8 cellular contexts compared by ENCODE assay signal in the genomic region with DNA sequence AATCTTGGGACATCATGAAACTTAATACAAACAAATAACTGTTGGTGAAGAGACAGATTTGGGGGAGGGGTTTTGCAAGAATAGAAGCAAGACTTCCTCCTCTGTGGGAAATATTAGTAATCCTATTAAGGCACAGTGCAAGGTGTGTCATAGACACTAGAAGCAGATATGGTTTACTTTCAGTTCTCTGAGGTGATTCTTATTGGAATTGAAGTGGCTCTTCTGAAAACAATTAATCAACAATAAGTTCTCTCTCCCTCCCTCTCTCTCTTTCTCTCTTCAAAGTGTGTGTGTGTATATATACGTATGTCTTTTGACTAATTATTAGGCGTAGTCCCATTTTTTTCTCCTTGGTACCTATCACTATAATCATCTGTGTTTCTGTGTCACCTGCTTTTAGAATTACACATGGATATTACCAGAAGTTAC.
DNase-seq lines count a peak whose midpoint lies in the region; ATAC-seq and TF ChIP-seq lines count a peak whose summit lies in the region.

No MANE protein-coding gene starts in this region.

- CTCF ChIA-PET in CD4-positive, alpha-beta memory T cell (lab: Charles Lee; ENCODE audit: partially characterized antibody): interaction anchor here (0.7 to 1.5 kb wide), 10 partner anchors 9 to 97 kb away, joined by 3 to 11 read pairs (median 4); no protein-coding TSS in a partner anchor
- CTCF ChIA-PET in mammary epithelial cell (lab: Charles Lee; ENCODE audit: low non-redundant PET): interaction anchor here (0.6 kb wide), 1 partner anchor 147 kb away, joined by 4 read pairs; no protein-coding TSS in a partner anchor

- H3K9ac ChIP-seq in HUES48 (ENCODE audit: low read depth, low read length): no peak overlapping the region
- peak overlapping the region; percentile 59 for H3K9ac ChIP-seq in mammary epithelial cell (ENCODE audit: insufficient read depth, low read length)

- H3K36me3 Mint-ChIP-seq in CD4-positive, alpha-beta memory T cell: peaks cover 0 to 9% of the 10 kb centered on the region in 2 donors
- peaks cover 9% of the 10 kb centered on the region for H3K36me3 Mint-ChIP-seq in nephron progenitor cell (ENCODE audit: low read depth)

- peaks cover 94% of the 10 kb centered on the region for H3K4me1 ChIP-seq in CD4-positive, alpha-beta memory T cell (ENCODE audit: insufficient read depth, low read length)
- H3K4me1 ChIP-seq in HUES48 (ENCODE audit: control insufficient read depth, insufficient read depth, low read length) (peaks cover 56% of the 10 kb centered on the region), mammary epithelial cell (ENCODE audit: insufficient read depth, low read length) (peaks cover 49% of the 10 kb centered on the region), aorta (ENCODE audit: control insufficient read depth in 1 of 2, insufficient read depth in 2 of 2, low read length in 2 of 2) (peaks cover 7 to 9% of the 10 kb centered on the region in 2 donors)

- H3K27ac Mint-ChIP-seq in CD4-positive, alpha-beta memory T cell: peak overlapping the region; percentile 89 to 99 (median 96)
- peak overlapping the region; percentile 3 for H3K27ac Mint-ChIP-seq in nephron progenitor cell

- H2AFZ ChIP-seq in mammary epithelial cell (ENCODE audit: low read depth, low read length): peak overlapping the region; percentile 48

- H3K36me3 ChIP-seq in CD4-positive, alpha-beta memory T cell (ENCODE audit: insufficient read depth, low read length): no peaks in the 10 kb centered on the region
- H3K36me3 ChIP-seq in HUES48 (ENCODE audit: control insufficient read depth, insufficient read depth, low read length) (no peaks in the 10 kb centered on the region), mammary epithelial cell (ENCODE audit: insufficient read depth, low read length) (no peaks in the 10 kb centered on the region), aorta (ENCODE audit: control insufficient read depth in 1 of 2, insufficient read depth in 2 of 2, low read length in 1 of 2) (no peaks in the 10 kb centered on the region)

- H3K9me3 ChIP-seq in CD4-positive, alpha-beta memory T cell (ENCODE audit: control insufficient read depth in 1 of 2, low read length in 2 of 2): no peaks in the 10 kb centered on the region
- no peaks in the 10 kb centered on the region for H3K9me3 ChIP-seq in HUES48 (ENCODE audit: control insufficient read depth, insufficient read depth, low read length)
- H3K9me3 ChIP-seq in mammary epithelial cell (replicated peaks; ENCODE audit: insufficient read depth, low read length): no peaks in the 10 kb centered on the region
- H3K9me3 ChIP-seq in aorta (ENCODE audit: control insufficient read depth, low read length): no peaks in the 10 kb centered on the region

- H3K4me1 Mint-ChIP-seq in CD4-positive, alpha-beta memory T cell: peaks cover 59 to 96% (median 78%) of the 10 kb centered on the region in 4 donors
- peaks cover 54% of the 10 kb centered on the region for H3K4me1 Mint-ChIP-seq in nephron progenitor cell

- POLR2A ChIA-PET in CD4-positive, alpha-beta memory T cell (lab: Charles Lee; ENCODE audit: partially characterized antibody): interaction anchor here (0.8 to 15.4 kb wide), 24 partner anchors 10 to 182 kb away, joined by 3 to 409 read pairs (median 6); a partner anchor contains a TSS

- WGBS in mammary epithelial cell (ENCODE audit: low coverage, missing lambda C conversion rate): 70% methylated on average over 2 of the region's 2 CpGs
- 62 to 71% methylated on average over 2 of the region's 2 CpGs for WGBS in aorta, 2 donors

- H3K4me3 ChIP-seq in CD4-positive, alpha-beta memory T cell (ENCODE audit: low read length in 2 of 2): peak overlapping the region; percentile 31 to 55
- no peak overlapping the region for H3K4me3 ChIP-seq in HUES48 (ENCODE audit: low read depth, low read length)
- peak overlapping the region in 2 of 3 experiments; percentile 27 to 30 for H3K4me3 ChIP-seq in mammary epithelial cell (replicated peaks in 1 of 3; ENCODE audit: insufficient read depth in 1 of 3, low read depth in 2 of 3, low read length in 3 of 3)
- no peak overlapping the region for H3K4me3 ChIP-seq in aorta (ENCODE audit: low read length in 2 of 2)

- no peaks in the 10 kb centered on the region for H3K27me3 Mint-ChIP-seq in CD4-positive, alpha-beta memory T cell
- H3K27me3 Mint-ChIP-seq in nephron progenitor cell (ENCODE audit: low read depth, poor library complexity): no peaks in the 10 kb centered on the region

- DNase-seq in CD4-positive, alpha-beta memory T cell: peak in 3 of 5 donors; percentile 42 to 52 (median 51)
- DNase-seq in mammary epithelial cell (peak; percentile 42), nephron progenitor cell (no peak), AG08396 (ENCODE audit: low spot score) (no peak), aorta (no peak), medulla oblongata (ENCODE audit: extremely low spot score) (no peak)

- intact Hi-C loops in CD4-positive, alpha-beta memory T cell (cut with micrococcal nuclease): loop anchor here (1.0 to 5.0 kb wide), 2 partner anchors 12 to 98 kb away; no protein-coding TSS in a partner anchor
- intact Hi-C loops in mammary epithelial cell (cut with micrococcal nuclease) (no loop called here), aorta (cut with DNase I) (no loop called here)

- H3K27ac ChIP-seq in CD4-positive, alpha-beta memory T cell (ENCODE audit: low read depth, low read length): peak overlapping the region; percentile 83
- H3K27ac ChIP-seq in HUES48 (ENCODE audit: low read depth, low read length) (peak overlapping the region; percentile 78), mammary epithelial cell (ENCODE audit: insufficient read depth, low read depth, low read length) (peak overlapping the region; percentile 74), aorta (ENCODE audit: low read depth in 1 of 2, low read length in 2 of 2) (no peak overlapping the region)

- ATAC-seq in GM19468 (IDR thresholded peaks at IDR 0.05; ENCODE audit: extremely low read depth, unreplicated experiment) (peak; percentile 41), aorta (ENCODE audit: low FRiP score) (no peak)

- peak overlapping the region; percentile 90 for H3K4me2 ChIP-seq in mammary epithelial cell (ENCODE audit: insufficient read depth, low read depth, low read length)

- in situ Hi-C loops in mammary epithelial cell (cut with MboI; ENCODE audit: low sequenced_read_pairs in 2 of 2): no loop called here

- H3K27me3 ChIP-seq in CD4-positive, alpha-beta memory T cell (ENCODE audit: insufficient read depth, low read length): no peaks in the 10 kb centered on the region
- H3K27me3 ChIP-seq in HUES48 (ENCODE audit: control insufficient read depth, insufficient read depth, low read length): no peaks in the 10 kb centered on the region
- H3K27me3 ChIP-seq in mammary epithelial cell (ENCODE audit: insufficient read depth, low read length): no peaks in the 10 kb centered on the region
- H3K27me3 ChIP-seq in aorta (ENCODE audit: control insufficient read depth in 1 of 2, insufficient read depth in 2 of 2, low read length in 1 of 2): no peaks in the 10 kb centered on the region

- BruUV-seq in mammary epithelial cell (replicated peaks; lab: Mats Ljungman, UMichigan): no TSS peak

- dilution Hi-C loops in mammary epithelial cell (cut with HindIII; ENCODE audit: low sequenced_read_pairs): no loop called here

- peaks cover 71% of the 10 kb centered on the region for H3K79me2 ChIP-seq in mammary epithelial cell (ENCODE audit: insufficient read depth, low read length)

- TF ChIP-seq CTCF in mammary epithelial cell (conservative IDR thresholded peaks at IDR 0.05 in 1 of 2, IDR thresholded peaks at IDR 0.05 in 1 of 2; ENCODE audit: extremely low read depth in 1 of 2, insufficient read depth in 1 of 2, low read depth in 1 of 2, low read length in 2 of 2) (no peak), nephron progenitor cell (IDR thresholded peaks at IDR 0.05) (no peak)

- H3K9me3 Mint-ChIP-seq in CD4-positive, alpha-beta memory T cell: no peaks in the 10 kb centered on the region
- no peaks in the 10 kb centered on the region for H3K9me3 Mint-ChIP-seq in nephron progenitor cell

- no peaks in the 10 kb centered on the region for H4K20me1 ChIP-seq in mammary epithelial cell (ENCODE audit: insufficient read depth, low read length)

- H3K4me3 Mint-ChIP-seq in CD4-positive, alpha-beta memory T cell: peak overlapping the region; percentile 78 to 95 (median 87)
- peak overlapping the region; percentile 79 for H3K4me3 Mint-ChIP-seq in nephron progenitor cell

Comparison
In these comparisons a context has a peak if more than half of its experiments do, and no peak if none do; other contexts are left out.
1. DNase-seq: peak in CD4-positive, alpha-beta memory T cell (3 of 5) and mammary epithelial cell (single experiment); none in nephron progenitor cell (single experiment), AG08396 (single experiment), aorta (0 of 2) and medulla oblongata (single experiment).
2. H3K27ac ChIP-seq: peak in CD4-positive, alpha-beta memory T cell (single experiment), HUES48 (single experiment) and mammary epithelial cell (single experiment); none in aorta (0 of 2).
3. H3K4me3 ChIP-seq: peak in CD4-positive, alpha-beta memory T cell (2 of 2) and mammary epithelial cell (2 of 3); none in HUES48 (single experiment) and aorta (0 of 2).